9 cellular contexts compared by ENCODE assay signal in the genomic region with DNA sequence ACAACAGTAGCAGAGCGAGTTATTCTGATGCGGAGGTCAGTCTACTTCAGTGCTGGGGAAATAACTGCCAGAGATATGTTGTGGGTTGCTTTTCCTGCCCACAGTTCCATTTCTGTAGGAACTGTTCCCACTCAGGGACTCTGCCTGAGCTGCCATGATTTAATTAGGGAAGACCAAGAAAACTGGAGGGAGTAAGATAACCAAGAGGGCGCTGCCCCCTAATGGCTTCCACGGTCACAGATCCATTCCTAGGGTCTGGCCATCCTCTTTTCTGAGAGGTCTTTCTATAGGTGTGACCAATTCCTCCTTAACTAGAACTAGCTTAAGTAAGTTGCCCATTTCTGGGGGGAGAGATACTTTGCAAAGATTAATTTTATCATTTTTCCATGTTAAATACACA.
A peak's percentile ranks its signal among the peaks of the same experiment; 100 is the strongest.
DNase-seq lines count a peak whose midpoint lies in the region; ATAC-seq and TF ChIP-seq lines count a peak whose summit lies in the region.
"Had no signal": no experiment of that assay in that cellular context is flagged by ENCODE, and none has a peak within 500 bp of the region (broad histone marks: within the 10 kb centered on the region; RNA-seq: fewer than 3 reads in every experiment).

No MANE protein-coding gene starts in this region.

- TF ChIP-seq CTCF in HFFc6 (IDR thresholded peaks at IDR 0.05), result peak; percentile 75
- no peak for TF ChIP-seq CTCF in gastrocnemius medialis (IDR thresholded peaks at IDR 0.05 in 4 of 5, conservative IDR thresholded peaks at IDR 0.05 in 1 of 5)

- H2AFZ ChIP-seq in Karpas-422 (ENCODE audit: low read length), result no peak overlapping the region

- H3K36me3 ChIP-seq in Karpas-422 (ENCODE audit: insufficient read depth, low read length) (no peaks in the 10 kb centered on the region), gastrocnemius medialis (no peaks in the 10 kb centered on the region)

- no peaks in the 10 kb centered on the region for H4K20me1 ChIP-seq in Karpas-422 (ENCODE audit: insufficient read depth, low read depth, low read length)

- H3K9ac ChIP-seq in Karpas-422 (ENCODE audit: low read length), result no peak overlapping the region

- H3K4me1 Mint-ChIP-seq in HFFc6 (ENCODE audit: low read depth), result peaks cover 7% of the 10 kb centered on the region; the same call in 1 of the 2 replicates

- H3K27ac ChIP-seq in Karpas-422 (ENCODE audit: low read length) (no peak overlapping the region), gastrocnemius medialis (no peak overlapping the region)

- H3K9me3 Mint-ChIP-seq in HFFc6, result no peaks in the 10 kb centered on the region

- no peak for ATAC-seq in HG02852 (IDR thresholded peaks at IDR 0.05; ENCODE audit: unreplicated experiment)
- no peak for ATAC-seq in gastrocnemius medialis
- ATAC-seq in HG03196 (IDR thresholded peaks at IDR 0.05; ENCODE audit: unreplicated experiment), result no peak

- no peaks in the 10 kb centered on the region for H3K9me2 ChIP-seq in Karpas-422 (replicated peaks; ENCODE audit: insufficient read depth, low read length)

- H3K27ac Mint-ChIP-seq in HFFc6, result no peak overlapping the region

- peaks cover 2% of the 10 kb centered on the region; the same call in 1 of the 2 replicates for H3K27me3 Mint-ChIP-seq in HFFc6 (ENCODE audit: insufficient read depth)

- no peak overlapping the region for H3K4me3 Mint-ChIP-seq in HFFc6

- H3K79me2 ChIP-seq in Karpas-422 (ENCODE audit: low read length), result no peaks in the 10 kb centered on the region

- H3K4me3 ChIP-seq in Karpas-422 (ENCODE audit: low read length), result no peak overlapping the region
- no peak overlapping the region for H3K4me3 ChIP-seq in gastrocnemius medialis

- peak; percentile 44 for DNase-seq in AG20443 (ENCODE audit: low spot score)
- DNase-seq in HFFc6, result peak; percentile 15
- peak; percentile 31 to 46 for DNase-seq in SHP77 (lab: John Stamatoyannopoulos, UW)
- peak; percentile 5 to 9 for DNase-seq in hippocampal formation (lab: John Stamatoyannopoulos, UW)
- no peak for DNase-seq in Karpas-422
- no peak for DNase-seq in gastrocnemius medialis
- DNase-seq: activated CD4-positive, CD25-positive, alpha-beta regulatory T cell treated with anti-CD3 and anti-CD28 coated beads, Interleukin-2, amount 50 U/mL, for 72 hours had no signal

- no peak for TF ChIP-seq POLR2A in gastrocnemius medialis (IDR thresholded peaks at IDR 0.05)

- no peaks in the 10 kb centered on the region for H3K9me3 ChIP-seq in Karpas-422 (ENCODE audit: low read length)
- H3K9me3 ChIP-seq in gastrocnemius medialis, result no peaks in the 10 kb centered on the region

- H3K4me2 ChIP-seq in Karpas-422 (ENCODE audit: low read depth, low read length, poor library complexity, severe bottlenecking), result no peak overlapping the region

- no peaks in the 10 kb centered on the region for H3K27me3 ChIP-seq in Karpas-422 (ENCODE audit: low read length)
- no peaks in the 10 kb centered on the region for H3K27me3 ChIP-seq in gastrocnemius medialis

- no peaks in the 10 kb centered on the region for H3K4me1 ChIP-seq in Karpas-422 (ENCODE audit: low read length)
- peaks cover 0 to 8% of the 10 kb centered on the region in 2 donors for H3K4me1 ChIP-seq in gastrocnemius medialis

- H3K36me3 Mint-ChIP-seq in HFFc6 (ENCODE audit: low read depth), result no peaks in the 10 kb centered on the region

- in situ Hi-C loops in gastrocnemius medialis (cut with MboI; ENCODE audit: low sequenced_read_pairs in 4 of 4), result loop anchor here (5.0 to 25.0 kb wide), 3 partner anchors 121 to 234 kb away; no protein-coding TSS in a partner anchor

- intact Hi-C loops in gastrocnemius medialis (cut with DNase I; ENCODE audit: low total_unique reads), result loop anchor here (10.0 kb wide), 2 partner anchors 321 to 511 kb away; a partner anchor contains a TSS

Comparison
In these comparisons a context has a peak if more than half of its experiments do, and no peak if none do; other contexts are left out.
1. DNase-seq: peak in AG20443 (single experiment), HFFc6 (single experiment), SHP77 (2 of 2) and hippocampal formation (2 of 2); none in Karpas-422 (single experiment) and gastrocnemius medialis (0 of 2).